15 cellular contexts compared by ENCODE assay signal in the genomic region with DNA sequence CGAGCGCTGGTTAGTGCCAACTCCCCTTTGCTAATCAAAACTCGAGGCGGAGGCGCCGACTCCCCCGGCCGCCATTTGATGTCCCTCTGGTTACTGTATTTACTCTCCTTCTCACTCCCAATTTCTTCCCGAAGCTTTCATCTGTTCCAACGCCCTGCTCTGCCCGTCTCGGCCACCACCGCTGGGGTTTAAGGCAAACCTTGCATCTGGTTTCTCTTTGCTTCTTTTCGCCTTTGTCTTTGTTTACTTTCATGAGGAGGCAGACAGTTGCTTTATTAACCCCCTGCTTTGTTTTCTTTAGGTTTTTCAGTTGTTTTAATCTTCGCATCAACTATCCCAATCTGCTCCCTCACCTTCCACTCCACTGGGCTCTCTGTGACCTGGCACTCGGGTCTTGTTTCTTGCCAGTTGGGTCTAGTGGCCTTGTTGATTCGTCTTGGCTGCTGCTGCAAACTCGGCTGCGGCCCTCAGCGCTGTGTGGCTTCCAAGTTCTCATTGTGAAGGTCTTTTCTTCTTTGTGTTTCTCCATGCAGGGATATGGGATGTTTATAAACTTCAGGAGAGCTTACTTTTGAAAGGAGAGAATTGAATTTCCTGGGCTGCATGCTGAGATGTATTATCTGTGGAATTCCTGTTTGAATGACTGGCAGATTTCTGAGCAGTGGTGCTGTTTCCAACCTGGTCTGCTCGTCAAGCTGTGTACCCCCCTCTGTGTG.
DNase-seq lines count a peak whose midpoint lies in the region; TF ChIP-seq lines count a peak whose summit lies in the region.
"Had no signal": no experiment of that assay in that cellular context is flagged by ENCODE, and none has a peak within 500 bp of the region (broad histone marks: within the 10 kb centered on the region; RNA-seq: fewer than 3 reads in every experiment).

No MANE protein-coding gene starts in this region.

- H3K4me3 ChIP-seq in AG04449 (ENCODE audit: low read depth, low read length) (peak overlapping the region; percentile 15; the same call in 1 of the 2 replicates), MG63 (peak overlapping the region; percentile 23), mesendoderm (ENCODE audit: low read length) (no peak overlapping the region), BE2C (ENCODE audit: low read depth, low read length) (no peak overlapping the region)
- H3K4me3 ChIP-seq: breast epithelium had no signal

- H3K27ac Mint-ChIP-seq in activated CD4-positive, alpha-beta memory T cell treated with anti-CD3 and anti-CD28 coated beads, Interleukin-2, amount 10 ng/mL, durations not matched to agents 7 days and 5 days = no peak overlapping the region
- H3K27ac Mint-ChIP-seq: naive B cell, T-cell had no signal

- no peaks in the 10 kb centered on the region for H3K79me2 ChIP-seq in mesendoderm (ENCODE audit: control insufficient read depth, insufficient read depth, low read length)

- H3K9ac ChIP-seq in mesendoderm (ENCODE audit: low read length) = no peak overlapping the region

- no peak overlapping the region for H3K23ac ChIP-seq in mesendoderm (ENCODE audit: low read length)

- no peaks in the 10 kb centered on the region for H3K9me3 Mint-ChIP-seq in activated CD4-positive, alpha-beta memory T cell treated with anti-CD3 and anti-CD28 coated beads, Interleukin-2, amount 10 ng/mL, durations not matched to agents 7 days and 5 days
- H3K9me3 Mint-ChIP-seq: T-cell had no signal

- no peaks in the 10 kb centered on the region for H3K4me1 Mint-ChIP-seq in activated CD4-positive, alpha-beta memory T cell treated with anti-CD3 and anti-CD28 coated beads, Interleukin-2, amount 10 ng/mL, durations not matched to agents 7 days and 5 days
- H3K4me1 Mint-ChIP-seq: naive B cell, T-cell had no signal

- peak overlapping the region; percentile 78 for H3K56ac ChIP-seq in mesendoderm (ENCODE audit: low read length)

- DNase-seq in AG04449 (ENCODE audit: low read depth, low spot score) = no peak
- peak; percentile 69 for DNase-seq in MG63
- peak; percentile 53 for DNase-seq in ecto neural progenitor cell (ENCODE audit: low spot score)
- peak; percentile 83 for DNase-seq in mesendoderm
- no peak for DNase-seq in UCSD-AML1 (lab: John Stamatoyannopoulos, UW; ENCODE audit: unreplicated experiment)
- DNase-seq in activated CD4-positive, alpha-beta memory T cell treated with anti-CD3 and anti-CD28 coated beads, Interleukin-2, amount 10 ng/mL, durations not matched to agents 7 days and 5 days = no peak
- DNase-seq in central memory CD4-positive, alpha-beta T cell = no peak
- DNase-seq in BE2C = no peak
- DNase-seq: foreskin melanocyte; naive B cell; NCI-H526; stimulated activated CD4-positive, alpha-beta T cell treated with anti-CD3 and anti-CD28 coated beads, Interleukin-2, amount 100 ng/mL, for 48 hours; T-cell had no signal

- no CpG with 5 or more reads among the region's 21 CpGs for WGBS in mesendoderm (ENCODE audit: extremely low coverage, insufficient coverage, low lambda C conversion rate)

- H3K27me3 ChIP-seq in MG63 = peaks cover 5% of the 10 kb centered on the region; the same call in 1 of the 2 replicates
- no peaks in the 10 kb centered on the region for H3K27me3 ChIP-seq in mesendoderm (ENCODE audit: insufficient read depth, low read length, poor library complexity)
- H3K27me3 ChIP-seq in BE2C = no peaks in the 10 kb centered on the region
- H3K27me3 ChIP-seq: breast epithelium had no signal

- H3K4me1 ChIP-seq in mesendoderm (ENCODE audit: control insufficient read depth, low read depth, low read length) = peaks cover 8% of the 10 kb centered on the region
- H3K4me1 ChIP-seq in BE2C = no peaks in the 10 kb centered on the region
- H3K4me1 ChIP-seq: breast epithelium had no signal

- H2AK5ac ChIP-seq in mesendoderm (ENCODE audit: low read length) = no peak overlapping the region

- H3K27ac ChIP-seq in mesendoderm (ENCODE audit: low read depth, low read length) = peak overlapping the region; percentile 91

- H3K36me3 ChIP-seq in MG63 (no peaks in the 10 kb centered on the region), mesendoderm (ENCODE audit: control insufficient read depth, insufficient read depth, low read length) (no peaks in the 10 kb centered on the region), BE2C (no peaks in the 10 kb centered on the region)
- H3K36me3 ChIP-seq: breast epithelium had no signal

- CTCF ChIA-PET in AG04449 (lab: Yijun Ruan, JAX) = interaction anchor here (1.1 to 1.8 kb wide), 4 partner anchors 8 to 67 kb away, joined by 3 to 5 read pairs (median 4); no protein-coding TSS in a partner anchor
- CTCF ChIA-PET in activated CD4-positive, alpha-beta memory T cell treated with anti-CD3 and anti-CD28 coated beads, Interleukin-2, amount 10 ng/mL, durations not matched to agents 7 days and 5 days (lab: Charles Lee) = no interaction called here

- H3K9me3 ChIP-seq in MG63 = peaks cover 11% of the 10 kb centered on the region; the same call in 1 of the 2 replicates
- no peaks in the 10 kb centered on the region for H3K9me3 ChIP-seq in BE2C
- H3K9me3 ChIP-seq: breast epithelium had no signal

- no peak overlapping the region for H4K5ac ChIP-seq in mesendoderm (ENCODE audit: low read length)

- H3K36me3 Mint-ChIP-seq in activated CD4-positive, alpha-beta memory T cell treated with anti-CD3 and anti-CD28 coated beads, Interleukin-2, amount 10 ng/mL, durations not matched to agents 7 days and 5 days (ENCODE audit: low read depth) = no peaks in the 10 kb centered on the region
- H3K36me3 Mint-ChIP-seq: CD14-positive monocyte, naive B cell, T-cell had no signal

- no peak for TF ChIP-seq CTCF in AG04449 (IDR thresholded peaks at IDR 0.05; ENCODE audit: insufficient read depth, low read length, missing control alignments)
- TF ChIP-seq CTCF in BE2C (IDR thresholded peaks at IDR 0.05; ENCODE audit: low read depth, low read length) = no peak

- no peak overlapping the region for H3K4me3 Mint-ChIP-seq in activated CD4-positive, alpha-beta memory T cell treated with anti-CD3 and anti-CD28 coated beads, Interleukin-2, amount 10 ng/mL, durations not matched to agents 7 days and 5 days
- H3K4me3 Mint-ChIP-seq: CD14-positive monocyte, naive B cell, T-cell had no signal

- H3K27me3 Mint-ChIP-seq in activated CD4-positive, alpha-beta memory T cell treated with anti-CD3 and anti-CD28 coated beads, Interleukin-2, amount 10 ng/mL, durations not matched to agents 7 days and 5 days = peaks cover 12% of the 10 kb centered on the region

- H4K8ac ChIP-seq in mesendoderm (ENCODE audit: low read depth, low read length) = no peak overlapping the region

- peak overlapping the region; percentile 35 for H2BK120ac ChIP-seq in mesendoderm (ENCODE audit: low read depth, low read length)

- no peaks in the 10 kb centered on the region for H3K79me1 ChIP-seq in mesendoderm (ENCODE audit: low read length)

- H3K18ac ChIP-seq in mesendoderm (ENCODE audit: low read length) = peak overlapping the region; percentile 10

- peak overlapping the region; percentile 60 for H2BK5ac ChIP-seq in mesendoderm (ENCODE audit: low read length)

- POLR2A ChIA-PET in AG04449 (lab: Yijun Ruan, JAX) = no interaction called here
- POLR2A ChIA-PET in activated CD4-positive, alpha-beta memory T cell treated with anti-CD3 and anti-CD28 coated beads, Interleukin-2, amount 10 ng/mL, durations not matched to agents 7 days and 5 days (lab: Charles Lee) = no interaction called here

- peak overlapping the region; percentile 91 for H3K4ac ChIP-seq in mesendoderm (ENCODE audit: low read depth, low read length)

- H2BK15ac ChIP-seq in mesendoderm (replicated peaks; ENCODE audit: low read depth) = peak overlapping the region; percentile 75

- H3K4me2 ChIP-seq in mesendoderm (ENCODE audit: low read length) = no peak overlapping the region

Comparison
In these comparisons a context has a peak if more than half of its experiments do, and no peak if none do; other contexts are left out.
1. DNase-seq: peak in MG63 (single experiment), ecto neural progenitor cell (single experiment) and mesendoderm (single experiment); none in AG04449 (single experiment), UCSD-AML1 (single experiment), activated CD4-positive, alpha-beta memory T cell treated with anti-CD3 and anti-CD28 coated beads, Interleukin-2, amount 10 ng/mL, durations not matched to agents 7 days and 5 days (single experiment), central memory CD4-positive, alpha-beta T cell (single experiment) and BE2C (single experiment).
2. H3K4me3 ChIP-seq: peak in AG04449 (single experiment) and MG63 (single experiment); none in mesendoderm (single experiment) and BE2C (single experiment).